Comparison of ENCODE assay signal across 24 cellular contexts in genomic region chr6:133958782-133959181, GRCh38.
"Had no signal": no experiment of that assay in that cellular context is flagged by ENCODE, and none has a peak within 500 bp of the region (broad histone marks: within the 10 kb centered on the region; RNA-seq: fewer than 3 reads in every experiment).

No MANE protein-coding gene starts in this region.

- H3K9me3 ChIP-seq: colonic mucosa, gastrocnemius medialis, heart left ventricle, mucosa of descending colon, thoracic aorta had no signal

- H3K27ac ChIP-seq: brain microvascular endothelial cell, colonic mucosa, gastrocnemius medialis, heart left ventricle, parathyroid adenoma, thoracic aorta had no signal

- H3K36me3 Mint-ChIP-seq: naive B cell; stimulated activated effector memory CD8-positive, alpha-beta T cell treated with anti-CD3 and anti-CD28 coated beads, Interleukin-12 subunit alpha, Interleukin-12 subunit beta, amount 100 ng/mL, for 72 hours had no signal

- H3K27ac Mint-ChIP-seq: activated CD4-positive, alpha-beta T cell treated with anti-CD3 and anti-CD28 coated beads, Interleukin-2, amount 10 ng/mL, durations not matched to agents 7 days and 5 days; activated CD8-positive, alpha-beta T cell treated with anti-CD3 and anti-CD28 coated beads, Interleukin-2, amount 10 ng/mL, durations not matched to agents 7 days and 5 days; memory B cell had no signal

- H3K4me3 ChIP-seq: colonic mucosa, gastrocnemius medialis, heart left ventricle, mucosa of descending colon, smooth muscle cell, thoracic aorta had no signal

- H3K36me3 ChIP-seq: brain microvascular endothelial cell, colonic mucosa, gastrocnemius medialis, heart left ventricle, thoracic aorta had no signal

- H3K9me3 Mint-ChIP-seq: activated CD4-positive, alpha-beta T cell treated with anti-CD3 and anti-CD28 coated beads, Interleukin-2, amount 10 ng/mL, durations not matched to agents 7 days and 5 days; memory B cell; naive B cell; stimulated activated effector memory CD8-positive, alpha-beta T cell treated with anti-CD3 and anti-CD28 coated beads, Interleukin-12 subunit alpha, Interleukin-12 subunit beta, amount 100 ng/mL, for 72 hours had no signal

- DNase-seq: activated CD4-positive, alpha-beta T cell treated with anti-CD3 and anti-CD28 coated beads, Interleukin-2, amount 10 ng/mL, durations not matched to agents 7 days and 5 days; activated CD8-positive, alpha-beta memory T cell treated with anti-CD3 and anti-CD28 coated beads, Interleukin-2, amount 50 U/mL, for 48 hours; activated CD8-positive, alpha-beta T cell treated with anti-CD3 and anti-CD28 coated beads, Interleukin-2, amount 10 ng/mL, durations not matched to agents 7 days and 5 days; activated effector memory CD4-positive, alpha-beta T cell treated with Interleukin-2 at 50 U/mL for 16 hours; activated naive CD4-positive, alpha-beta T cell treated with anti-CD3 and anti-CD28 coated beads, Interleukin-2, amount 50 U/mL, for 16 hours; activated T-cell treated with anti-CD3 and anti-CD28 coated beads, Interleukin-2, amount 50 U/mL, for 48 hours; aorta; brain microvascular endothelial cell; central memory CD4-positive, alpha-beta T cell; colonic mucosa; gastrocnemius medialis; heart left ventricle; kidney glomerular epithelial cell; left ventricle myocardium superior; mucosa of descending colon; naive B cell; stimulated activated CD4-positive, alpha-beta T cell treated with anti-CD3 and anti-CD28 coated beads, Interleukin-4, amount 100 ng/mL, for 24 hours had no signal

- H3K27me3 Mint-ChIP-seq: activated CD4-positive, alpha-beta T cell treated with anti-CD3 and anti-CD28 coated beads, Interleukin-2, amount 10 ng/mL, durations not matched to agents 7 days and 5 days; memory B cell; naive B cell had no signal

- H3K4me3 Mint-ChIP-seq: activated CD4-positive, alpha-beta T cell treated with anti-CD3 and anti-CD28 coated beads, Interleukin-2, amount 10 ng/mL, durations not matched to agents 7 days and 5 days; activated CD8-positive, alpha-beta T cell treated with anti-CD3 and anti-CD28 coated beads, Interleukin-2, amount 10 ng/mL, durations not matched to agents 7 days and 5 days; memory B cell; stimulated activated effector memory CD8-positive, alpha-beta T cell treated with anti-CD3 and anti-CD28 coated beads, Interleukin-12 subunit alpha, Interleukin-12 subunit beta, amount 100 ng/mL, for 72 hours had no signal

- H3K27me3 ChIP-seq: brain microvascular endothelial cell, colonic mucosa, gastrocnemius medialis, heart left ventricle had no signal

- ATAC-seq: activated CD8-positive, alpha-beta T cell treated with anti-CD3 and anti-CD28 coated beads, Interleukin-2, amount 10 ng/mL, durations not matched to agents 7 days and 5 days; esophagus mucosa; gastrocnemius medialis; heart left ventricle; left ventricle myocardium superior; mucosa of descending colon; sciatic nerve; stimulated activated effector memory CD8-positive, alpha-beta T cell treated with anti-CD3 and anti-CD28 coated beads, Interleukin-12 subunit alpha, Interleukin-12 subunit beta, amount 100 ng/mL, for 72 hours had no signal
